ENCODE assay signal across 17 cellular contexts in the genomic region with DNA sequence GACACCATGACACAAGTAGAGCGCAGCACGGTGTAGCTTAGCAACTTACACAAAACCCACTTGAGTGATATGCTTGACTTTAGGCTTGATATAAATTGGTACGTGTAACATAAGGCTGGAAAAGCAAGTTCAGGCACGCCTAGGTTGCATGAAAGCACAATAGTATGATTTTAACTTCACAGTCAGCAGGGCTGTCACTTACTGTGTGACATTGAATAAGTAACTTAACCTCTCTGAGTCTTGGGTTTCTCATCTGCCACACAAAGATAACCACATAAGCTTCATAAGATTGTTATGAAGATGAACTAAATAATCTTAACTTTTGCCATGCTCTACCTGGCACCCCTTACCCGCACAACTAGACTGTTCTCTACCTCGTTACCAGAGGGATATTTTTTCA. TPM values are rescaled to one million over a fixed set of nuclear protein-coding genes. Genes with fewer than 3 reads are reported as not detected.
DNase-seq lines count a peak whose midpoint lies in the region; TF ChIP-seq lines count a peak whose summit lies in the region.
"Had no signal": no experiment of that assay in that cellular context is flagged by ENCODE, and none has a peak within 500 bp of the region (broad histone marks: within the 10 kb centered on the region; RNA-seq: fewer than 3 reads in every experiment).

No MANE protein-coding gene starts in this region.

- DNase-seq in DMS153 (lab: John Stamatoyannopoulos, UW): peak; percentile 61
- no peak for DNase-seq in DMS153 treated with DMSO at 0.1 percent for 48 hours (lab: John Stamatoyannopoulos, UW; ENCODE audit: unreplicated experiment)
- peak; percentile 73 for DNase-seq in MCF 10A (ENCODE audit: unreplicated experiment)
- DNase-seq in breast epithelium (ENCODE audit: low spot score in 2 of 2): no peak
- peak; percentile 41 for DNase-seq in mammary epithelial cell
- no peak for DNase-seq in stimulated activated CD4-positive, alpha-beta T cell treated with anti-CD3 and anti-CD28 coated beads, Interleukin-2, amount 100 ng/mL, for 24 hours
- no peak for DNase-seq in HPDE6-E6E7 (ENCODE audit: extremely low spot score)
- DNase-seq in OCI-M1 (lab: John Stamatoyannopoulos, UW): no peak
- DNase-seq: 8988T, GF-D8, MG63, NCI-H2081, NCI-H524, SK-N-SH had no signal

- H3K4me2 ChIP-seq in mammary epithelial cell (ENCODE audit: insufficient read depth, low read depth, low read length): peak overlapping the region; percentile 25
- H3K4me2 ChIP-seq: BLaER1, KMS-11, SK-N-SH had no signal

- TF ChIP-seq POLR2A in breast epithelium (IDR thresholded peaks at IDR 0.05): no peak

- H3K4me3 ChIP-seq in breast epithelium (no peak overlapping the region), mammary epithelial cell (replicated peaks in 1 of 3; ENCODE audit: insufficient read depth in 1 of 3, low read depth in 2 of 3, low read length in 3 of 3) (no peak overlapping the region)
- H3K4me3 ChIP-seq: BLaER1, MG63 had no signal

- CTCF ChIA-PET in MCF 10A (lab: Yijun Ruan, JAX) (interaction anchor here (0.7 to 3.2 kb wide), 5 partner anchors 10 to 510 kb away, joined by 3 to 29 read pairs (median 3); a partner anchor contains a TSS), mammary epithelial cell (lab: Charles Lee; ENCODE audit: low non-redundant PET) (no interaction called here)

- no peak overlapping the region for H3K27ac ChIP-seq in breast epithelium
- no peak overlapping the region for H3K27ac ChIP-seq in mammary epithelial cell (ENCODE audit: insufficient read depth, low read depth, low read length)
- H3K27ac ChIP-seq: BLaER1, HL-60, KMS-11 had no signal

- intact Hi-C loops in MCF 10A (cut with micrococcal nuclease) (no loop called here), breast epithelium (cut with DNase I; ENCODE audit: low total_unique reads) (no loop called here), mammary epithelial cell (cut with micrococcal nuclease) (no loop called here)

- H3K79me2 ChIP-seq in mammary epithelial cell (ENCODE audit: insufficient read depth, low read length): no peaks in the 10 kb centered on the region

- BruUV-seq in MCF 10A (replicated peaks; lab: Mats Ljungman, UMichigan) (no TSS peak), mammary epithelial cell (replicated peaks; lab: Mats Ljungman, UMichigan) (no TSS peak)

- H3K27me3 Mint-ChIP-seq in MCF 10A (ENCODE audit: insufficient read depth, unreplicated experiment): no peaks in the 10 kb centered on the region

- no peak overlapping the region for H2AFZ ChIP-seq in mammary epithelial cell (ENCODE audit: low read depth, low read length)

- no peak overlapping the region for H3K27ac Mint-ChIP-seq in MCF 10A (ENCODE audit: low read depth, unreplicated experiment)

- 69% methylated on average over 6 of the region's 6 CpGs for WGBS in mammary epithelial cell (ENCODE audit: low coverage, missing lambda C conversion rate)

- dilution Hi-C loops in mammary epithelial cell (cut with HindIII; ENCODE audit: low sequenced_read_pairs): no loop called here

- peaks cover 49% of the 10 kb centered on the region for H3K4me1 Mint-ChIP-seq in MCF 10A (ENCODE audit: insufficient read depth, unreplicated experiment)

- POLR2A ChIA-PET in MCF 10A (lab: Yijun Ruan, JAX): interaction anchor here (0.9 to 17.4 kb wide), 6 partner anchors 9 to 378 kb away, joined by 3 to 387 read pairs (median 5); a partner anchor contains a TSS

- H3K9ac ChIP-seq in mammary epithelial cell (ENCODE audit: insufficient read depth, low read length): no peak overlapping the region
- H3K9ac ChIP-seq: BLaER1, KMS-11, SK-N-SH had no signal

- TF ChIP-seq CTCF in MCF 10A (IDR thresholded peaks at IDR 0.05; ENCODE audit: unreplicated experiment): no peak
- no peak for TF ChIP-seq CTCF in breast epithelium (IDR thresholded peaks at IDR 0.05)
- no peak for TF ChIP-seq CTCF in mammary epithelial cell (conservative IDR thresholded peaks at IDR 0.05 in 1 of 2, IDR thresholded peaks at IDR 0.05 in 1 of 2; ENCODE audit: extremely low read depth in 1 of 2, insufficient read depth in 1 of 2, low read depth in 1 of 2, low read length in 2 of 2)

- H3K9me3 ChIP-seq in breast epithelium (no peaks in the 10 kb centered on the region), mammary epithelial cell (replicated peaks; ENCODE audit: insufficient read depth, low read length) (no peaks in the 10 kb centered on the region)
- H3K9me3 ChIP-seq: MG63, SK-N-SH had no signal

- no peaks in the 10 kb centered on the region for H4K20me1 ChIP-seq in mammary epithelial cell (ENCODE audit: insufficient read depth, low read length)
- H4K20me1 ChIP-seq: BLaER1 had no signal

- H3K4me1 ChIP-seq in breast epithelium (no peaks in the 10 kb centered on the region), mammary epithelial cell (ENCODE audit: insufficient read depth, low read length) (peaks cover 25% of the 10 kb centered on the region)

- in situ Hi-C loops in mammary epithelial cell (cut with MboI; ENCODE audit: low sequenced_read_pairs in 2 of 2): loop anchor here (5.0 to 10.0 kb wide), 2 partner anchors 42 to 379 kb away; a partner anchor contains a TSS

- H3K9me3 Mint-ChIP-seq in MCF 10A (ENCODE audit: unreplicated experiment): no peaks in the 10 kb centered on the region

- H3K4me3 Mint-ChIP-seq in MCF 10A (ENCODE audit: unreplicated experiment): no peak overlapping the region

- no peaks in the 10 kb centered on the region for H3K36me3 ChIP-seq in breast epithelium
- no peaks in the 10 kb centered on the region for H3K36me3 ChIP-seq in mammary epithelial cell (ENCODE audit: insufficient read depth, low read length)
- H3K36me3 ChIP-seq: MG63 had no signal

- H3K27me3 ChIP-seq in breast epithelium: no peaks in the 10 kb centered on the region
- H3K27me3 ChIP-seq in mammary epithelial cell (ENCODE audit: insufficient read depth, low read length): no peaks in the 10 kb centered on the region
- H3K27me3 ChIP-seq: BLaER1, MG63 had no signal

- H3K36me3 Mint-ChIP-seq in MCF 10A (ENCODE audit: insufficient read depth, unreplicated experiment): peaks cover 9% of the 10 kb centered on the region

RNA-seq across cellular contexts. Expression of a gene that starts 9.5 kb away (rescaled TPM):
- total RNA-seq in MCF 10A (2022) (18.9 and 26.1 TPM in 2 replicates), breast epithelium (10 to 100 TPM; 13.9 to 20.3 (median 14.4) TPM), mammary epithelial cell (10 to 100 TPM; 12.1 to 12.5 TPM)
- 8.3 TPM for polyA plus RNA-seq in mammary epithelial cell
- polyA minus RNA-seq in mammary epithelial cell: 22.0 TPM

RNA-seq across cellular contexts. Expression of a gene that starts 40.2 kb away (rescaled TPM):
- 110 and 119 TPM in 2 replicates for total RNA-seq in MCF 10A (2022)
- 100 to 1,000 TPM; 165 to 386 (median 204) TPM for total RNA-seq in breast epithelium
- 100 to 1,000 TPM; 101 to 121 TPM for total RNA-seq in mammary epithelial cell
- 57.2 TPM for polyA plus RNA-seq in mammary epithelial cell
- 178 TPM for polyA minus RNA-seq in mammary epithelial cell

Comparison
In these comparisons a context has a peak if more than half of its experiments do, and no peak if none do; other contexts are left out.
1. DNase-seq: peak in DMS153 (single experiment), MCF 10A (single experiment) and mammary epithelial cell (single experiment); none in DMS153 treated with DMSO at 0.1 percent for 48 hours (single experiment), breast epithelium (0 of 2), stimulated activated CD4-positive, alpha-beta T cell treated with anti-CD3 and anti-CD28 coated beads, Interleukin-2, amount 100 ng/mL, for 24 hours (0 of 2), HPDE6-E6E7 (single experiment) and OCI-M1 (single experiment).